Comparison of ENCODE assay signal across 1 cellular context in the genomic region with DNA sequence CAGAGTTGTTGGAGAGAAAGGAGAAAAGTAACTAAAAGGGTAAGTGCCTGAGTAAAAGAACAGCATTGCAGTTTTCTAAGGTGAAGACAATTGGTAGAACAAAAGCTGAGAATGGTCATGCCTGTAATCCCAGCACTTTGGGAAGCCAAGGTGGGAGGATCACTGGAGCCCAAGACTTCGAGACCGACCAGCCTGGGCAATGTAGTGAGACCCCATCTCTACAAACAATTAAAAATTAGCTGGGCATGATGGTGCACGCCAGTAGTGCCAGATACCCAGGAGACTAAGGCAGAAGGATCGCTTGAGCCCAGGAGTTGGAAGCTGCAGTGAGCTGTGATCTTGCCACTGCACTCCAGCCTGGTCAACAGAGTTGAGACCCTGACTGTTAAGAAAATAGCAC.
A peak's percentile ranks its signal among the peaks of the same experiment; 100 is the strongest.
TF ChIP-seq lines count a peak whose summit lies in the region.

No MANE protein-coding gene starts in this region.

TF ChIP-seq in HepG2, 621 proteins besides CTCF, POLR2A, EP300 and RAD21:
- TF ChIP-seq, protein P1, sequence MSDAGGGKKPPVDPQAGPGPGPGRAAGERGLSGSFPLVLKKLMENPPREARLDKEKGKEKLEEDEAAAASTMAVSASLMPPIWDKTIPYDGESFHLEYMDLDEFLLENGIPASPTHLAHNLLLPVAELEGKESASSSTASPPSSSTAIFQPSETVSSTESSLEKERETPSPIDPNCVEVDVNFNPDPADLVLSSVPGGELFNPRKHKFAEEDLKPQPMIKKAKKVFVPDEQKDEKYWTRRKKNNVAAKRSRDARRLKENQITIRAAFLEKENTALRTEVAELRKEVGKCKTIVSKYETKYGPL (CRISPR knock-in tag; IDR thresholded peaks at IDR 0.05), result no peak
- TF ChIP-seq ZNF121 (CRISPR knock-in tag; IDR thresholded peaks at IDR 0.05), result peak; percentile 51; the same call in 1 of the 2 replicates
